In genomic region chr20:1184638-1185315, GRCh38 we compare ENCODE assay signal across 1 cellular context.
TF ChIP-seq lines count a peak whose summit lies in the region.

Gene TMEM74B (minus strand): TSS chr20:1184981. CDS start chr20:1183801, 1,180 bp downstream.

TF ChIP-seq in HepG2, 621 proteins besides CTCF, POLR2A, EP300 and RAD21 (continued from another document and continues in another):
- no peak for TF ChIP-seq ARID3A (IDR thresholded peaks at IDR 0.05; ENCODE audit: low read depth, low read length)
- TF ChIP-seq, protein P1, sequence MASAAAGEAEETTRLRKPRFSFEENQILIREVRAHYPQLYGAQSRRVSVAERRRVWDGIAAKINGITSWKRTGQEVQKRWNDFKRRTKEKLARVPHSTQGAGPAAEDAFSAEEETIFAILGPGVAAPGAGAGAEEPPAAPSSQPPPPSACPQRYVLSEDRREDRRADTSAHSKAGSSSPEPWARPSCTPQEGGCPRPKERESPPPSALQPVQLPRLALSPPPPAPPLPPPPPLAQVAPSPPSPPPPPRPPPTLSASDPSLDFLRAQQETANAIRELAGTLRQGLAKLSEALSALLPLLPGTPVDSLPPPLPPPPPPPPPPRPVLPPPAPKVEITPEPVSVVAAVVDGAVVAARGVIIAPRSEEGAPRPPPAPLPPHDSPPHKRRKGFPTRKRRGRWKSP (CRISPR knock-in tag; IDR thresholded peaks at IDR 0.05): peak; percentile 45; the same call in 1 of the 2 replicates
- TF ChIP-seq SATB2 (CRISPR knock-in tag; IDR thresholded peaks at IDR 0.05): no peak
- no peak for TF ChIP-seq IKZF4 (CRISPR knock-in tag; IDR thresholded peaks at IDR 0.05; ENCODE audit: borderline replicate concordance, low read depth, not compliant biosample characterization)
- 0 out of 2 replicates have a peak, but pooled peaks have one; percentile 45 for TF ChIP-seq CCDC6 (CRISPR knock-in tag; IDR thresholded peaks at IDR 0.05)
- TF ChIP-seq ISX (CRISPR knock-in tag; conservative IDR thresholded peaks at IDR 0.05): 0 out of 2 replicates have a peak, but pooled peaks have one; percentile 11
- TF ChIP-seq HNF4G (IDR thresholded peaks at IDR 0.05; ENCODE audit: borderline replicate concordance, low read depth, low read length): 0 out of 2 replicates have a peak, but pooled peaks have one; percentile 22
- 0 out of 2 replicates have a peak, but pooled peaks have one; percentile 34 for TF ChIP-seq HNF4G (CRISPR knock-in tag; IDR thresholded peaks at IDR 0.05; ENCODE audit: borderline replicate concordance, low read depth)
- no peak for TF ChIP-seq RFXANK (CRISPR knock-in tag; IDR thresholded peaks at IDR 0.05)
- TF ChIP-seq, protein P2, sequence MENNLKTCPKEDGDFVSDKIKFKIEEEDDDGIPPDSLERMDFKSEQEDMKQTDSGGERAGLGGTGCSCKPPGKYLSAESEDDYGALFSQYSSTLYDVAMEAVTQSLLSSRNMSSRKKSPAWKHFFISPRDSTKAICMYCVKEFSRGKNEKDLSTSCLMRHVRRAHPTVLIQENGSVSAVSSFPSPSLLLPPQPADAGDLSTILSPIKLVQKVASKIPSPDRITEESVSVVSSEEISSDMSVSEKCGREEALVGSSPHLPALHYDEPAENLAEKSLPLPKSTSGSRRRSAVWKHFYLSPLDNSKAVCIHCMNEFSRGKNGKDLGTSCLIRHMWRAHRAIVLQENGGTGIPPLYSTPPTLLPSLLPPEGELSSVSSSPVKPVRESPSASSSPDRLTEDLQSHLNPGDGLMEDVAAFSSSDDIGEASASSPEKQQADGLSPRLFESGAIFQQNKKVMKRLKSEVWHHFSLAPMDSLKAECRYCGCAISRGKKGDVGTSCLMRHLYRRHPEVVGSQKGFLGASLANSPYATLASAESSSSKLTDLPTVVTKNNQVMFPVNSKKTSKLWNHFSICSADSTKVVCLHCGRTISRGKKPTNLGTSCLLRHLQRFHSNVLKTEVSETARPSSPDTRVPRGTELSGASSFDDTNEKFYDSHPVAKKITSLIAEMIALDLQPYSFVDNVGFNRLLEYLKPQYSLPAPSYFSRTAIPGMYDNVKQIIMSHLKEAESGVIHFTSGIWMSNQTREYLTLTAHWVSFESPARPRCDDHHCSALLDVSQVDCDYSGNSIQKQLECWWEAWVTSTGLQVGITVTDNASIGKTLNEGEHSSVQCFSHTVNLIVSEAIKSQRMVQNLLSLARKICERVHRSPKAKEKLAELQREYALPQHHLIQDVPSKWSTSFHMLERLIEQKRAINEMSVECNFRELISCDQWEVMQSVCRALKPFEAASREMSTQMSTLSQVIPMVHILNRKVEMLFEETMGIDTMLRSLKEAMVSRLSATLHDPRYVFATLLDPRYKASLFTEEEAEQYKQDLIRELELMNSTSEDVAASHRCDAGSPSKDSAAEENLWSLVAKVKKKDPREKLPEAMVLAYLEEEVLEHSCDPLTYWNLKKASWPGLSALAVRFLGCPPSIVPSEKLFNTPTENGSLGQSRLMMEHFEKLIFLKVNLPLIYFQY (CRISPR knock-in tag; IDR thresholded peaks at IDR 0.05; ENCODE audit: borderline replicate concordance): peak; percentile 90; the same call in 1 of the 2 replicates
- TF ChIP-seq SKI (IDR thresholded peaks at IDR 0.05; ENCODE audit: partially characterized antibody): no peak
- peak; percentile 82; the same call in 1 of the 2 replicates for TF ChIP-seq FOXC1 (CRISPR knock-in tag; IDR thresholded peaks at IDR 0.05; ENCODE audit: borderline replicate concordance)
- no peak for TF ChIP-seq FOXJ3 (CRISPR knock-in tag; IDR thresholded peaks at IDR 0.05; ENCODE audit: borderline replicate concordance)
- TF ChIP-seq, protein P3, sequence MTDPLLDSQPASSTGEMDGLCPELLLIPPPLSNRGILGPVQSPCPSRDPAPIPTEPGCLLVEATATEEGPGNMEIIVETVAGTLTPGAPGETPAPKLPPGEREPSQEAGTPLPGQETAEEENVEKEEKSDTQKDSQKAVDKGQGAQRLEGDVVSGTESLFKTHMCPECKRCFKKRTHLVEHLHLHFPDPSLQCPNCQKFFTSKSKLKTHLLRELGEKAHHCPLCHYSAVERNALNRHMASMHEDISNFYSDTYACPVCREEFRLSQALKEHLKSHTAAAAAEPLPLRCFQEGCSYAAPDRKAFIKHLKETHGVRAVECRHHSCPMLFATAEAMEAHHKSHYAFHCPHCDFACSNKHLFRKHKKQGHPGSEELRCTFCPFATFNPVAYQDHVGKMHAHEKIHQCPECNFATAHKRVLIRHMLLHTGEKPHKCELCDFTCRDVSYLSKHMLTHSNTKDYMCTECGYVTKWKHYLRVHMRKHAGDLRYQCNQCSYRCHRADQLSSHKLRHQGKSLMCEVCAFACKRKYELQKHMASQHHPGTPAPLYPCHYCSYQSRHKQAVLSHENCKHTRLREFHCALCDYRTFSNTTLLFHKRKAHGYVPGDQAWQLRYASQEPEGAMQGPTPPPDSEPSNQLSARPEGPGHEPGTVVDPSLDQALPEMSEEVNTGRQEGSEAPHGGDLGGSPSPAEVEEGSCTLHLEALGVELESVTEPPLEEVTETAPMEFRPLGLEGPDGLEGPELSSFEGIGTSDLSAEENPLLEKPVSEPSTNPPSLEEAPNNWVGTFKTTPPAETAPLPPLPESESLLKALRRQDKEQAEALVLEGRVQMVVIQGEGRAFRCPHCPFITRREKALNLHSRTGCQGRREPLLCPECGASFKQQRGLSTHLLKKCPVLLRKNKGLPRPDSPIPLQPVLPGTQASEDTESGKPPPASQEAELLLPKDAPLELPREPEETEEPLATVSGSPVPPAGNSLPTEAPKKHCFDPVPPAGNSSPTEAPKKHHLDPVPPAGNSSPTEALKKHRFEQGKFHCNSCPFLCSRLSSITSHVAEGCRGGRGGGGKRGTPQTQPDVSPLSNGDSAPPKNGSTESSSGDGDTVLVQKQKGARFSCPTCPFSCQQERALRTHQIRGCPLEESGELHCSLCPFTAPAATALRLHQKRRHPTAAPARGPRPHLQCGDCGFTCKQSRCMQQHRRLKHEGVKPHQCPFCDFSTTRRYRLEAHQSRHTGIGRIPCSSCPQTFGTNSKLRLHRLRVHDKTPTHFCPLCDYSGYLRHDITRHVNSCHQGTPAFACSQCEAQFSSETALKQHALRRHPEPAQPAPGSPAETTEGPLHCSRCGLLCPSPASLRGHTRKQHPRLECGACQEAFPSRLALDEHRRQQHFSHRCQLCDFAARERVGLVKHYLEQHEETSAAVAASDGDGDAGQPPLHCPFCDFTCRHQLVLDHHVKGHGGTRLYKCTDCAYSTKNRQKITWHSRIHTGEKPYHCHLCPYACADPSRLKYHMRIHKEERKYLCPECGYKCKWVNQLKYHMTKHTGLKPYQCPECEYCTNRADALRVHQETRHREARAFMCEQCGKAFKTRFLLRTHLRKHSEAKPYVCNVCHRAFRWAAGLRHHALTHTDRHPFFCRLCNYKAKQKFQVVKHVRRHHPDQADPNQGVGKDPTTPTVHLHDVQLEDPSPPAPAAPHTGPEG (CRISPR knock-in tag; IDR thresholded peaks at IDR 0.05): peak; percentile 57; the same call in 1 of the 2 replicates
- no peak for TF ChIP-seq GATAD2A (CRISPR knock-in tag; IDR thresholded peaks at IDR 0.05)
- TF ChIP-seq, protein P4, sequence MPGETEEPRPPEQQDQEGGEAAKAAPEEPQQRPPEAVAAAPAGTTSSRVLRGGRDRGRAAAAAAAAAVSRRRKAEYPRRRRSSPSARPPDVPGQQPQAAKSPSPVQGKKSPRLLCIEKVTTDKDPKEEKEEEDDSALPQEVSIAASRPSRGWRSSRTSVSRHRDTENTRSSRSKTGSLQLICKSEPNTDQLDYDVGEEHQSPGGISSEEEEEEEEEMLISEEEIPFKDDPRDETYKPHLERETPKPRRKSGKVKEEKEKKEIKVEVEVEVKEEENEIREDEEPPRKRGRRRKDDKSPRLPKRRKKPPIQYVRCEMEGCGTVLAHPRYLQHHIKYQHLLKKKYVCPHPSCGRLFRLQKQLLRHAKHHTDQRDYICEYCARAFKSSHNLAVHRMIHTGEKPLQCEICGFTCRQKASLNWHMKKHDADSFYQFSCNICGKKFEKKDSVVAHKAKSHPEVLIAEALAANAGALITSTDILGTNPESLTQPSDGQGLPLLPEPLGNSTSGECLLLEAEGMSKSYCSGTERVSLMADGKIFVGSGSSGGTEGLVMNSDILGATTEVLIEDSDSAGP (CRISPR knock-in tag; IDR thresholded peaks at IDR 0.05; ENCODE audit: borderline replicate concordance): no peak; the same call in 1 of the 2 replicates
- no peak for TF ChIP-seq ZNF382 (CRISPR knock-in tag; IDR thresholded peaks at IDR 0.05; ENCODE audit: borderline replicate concordance)
- peak; percentile 47; the same call in 1 of the 2 replicates for TF ChIP-seq RXRA (CRISPR knock-in tag; IDR thresholded peaks at IDR 0.05)
- TF ChIP-seq ZC3H4 (CRISPR knock-in tag; IDR thresholded peaks at IDR 0.05; ENCODE audit: borderline replicate concordance): no peak
- TF ChIP-seq ZNF629 (CRISPR knock-in tag; conservative IDR thresholded peaks at IDR 0.05): 0 out of 2 replicates have a peak, but pooled peaks have one; percentile 22
- peak; percentile 49; the same call in 1 of the 2 replicates for TF ChIP-seq NFE2L1 (CRISPR knock-in tag; IDR thresholded peaks at IDR 0.05; ENCODE audit: borderline replicate concordance)
- no peak; the same call in 1 of the 2 replicates for TF ChIP-seq ELF3 (CRISPR knock-in tag; IDR thresholded peaks at IDR 0.05)
- TF ChIP-seq BORCS8-MEF2B (CRISPR knock-in tag; IDR thresholded peaks at IDR 0.05): 0 out of 2 replicates have a peak, but pooled peaks have one; percentile 17
- no peak for TF ChIP-seq SP5 (CRISPR knock-in tag; IDR thresholded peaks at IDR 0.05; ENCODE audit: borderline replicate concordance, low read depth)
- TF ChIP-seq TBP (CRISPR knock-in tag; IDR thresholded peaks at IDR 0.05): no peak
- TF ChIP-seq ZNF670 (CRISPR knock-in tag; IDR thresholded peaks at IDR 0.05; ENCODE audit: borderline replicate concordance): no peak
- TF ChIP-seq MAZ (IDR thresholded peaks at IDR 0.05; ENCODE audit: borderline replicate concordance, low read depth, low read length): no peak
- peak; percentile 88 for TF ChIP-seq MAZ (CRISPR knock-in tag; IDR thresholded peaks at IDR 0.05; ENCODE audit: low read depth)
- TF ChIP-seq, protein P5, sequence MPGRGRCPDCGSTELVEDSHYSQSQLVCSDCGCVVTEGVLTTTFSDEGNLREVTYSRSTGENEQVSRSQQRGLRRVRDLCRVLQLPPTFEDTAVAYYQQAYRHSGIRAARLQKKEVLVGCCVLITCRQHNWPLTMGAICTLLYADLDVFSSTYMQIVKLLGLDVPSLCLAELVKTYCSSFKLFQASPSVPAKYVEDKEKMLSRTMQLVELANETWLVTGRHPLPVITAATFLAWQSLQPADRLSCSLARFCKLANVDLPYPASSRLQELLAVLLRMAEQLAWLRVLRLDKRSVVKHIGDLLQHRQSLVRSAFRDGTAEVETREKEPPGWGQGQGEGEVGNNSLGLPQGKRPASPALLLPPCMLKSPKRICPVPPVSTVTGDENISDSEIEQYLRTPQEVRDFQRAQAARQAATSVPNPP (CRISPR knock-in tag; IDR thresholded peaks at IDR 0.05): no peak
- TF ChIP-seq RFX1 (IDR thresholded peaks at IDR 0.05): no peak
- TF ChIP-seq, protein P6, sequence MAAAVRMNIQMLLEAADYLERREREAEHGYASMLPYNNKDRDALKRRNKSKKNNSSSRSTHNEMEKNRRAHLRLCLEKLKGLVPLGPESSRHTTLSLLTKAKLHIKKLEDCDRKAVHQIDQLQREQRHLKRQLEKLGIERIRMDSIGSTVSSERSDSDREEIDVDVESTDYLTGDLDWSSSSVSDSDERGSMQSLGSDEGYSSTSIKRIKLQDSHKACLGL (CRISPR knock-in tag; IDR thresholded peaks at IDR 0.05): peak; percentile 41
- TF ChIP-seq IRX3 (CRISPR knock-in tag; IDR thresholded peaks at IDR 0.05; ENCODE audit: borderline replicate concordance, low read depth): 0 out of 2 replicates have a peak, but pooled peaks have one; percentile 66
- TF ChIP-seq RARA (CRISPR knock-in tag; IDR thresholded peaks at IDR 0.05): peak; percentile 11; the same call in 1 of the 2 replicates
- TF ChIP-seq, protein P7, sequence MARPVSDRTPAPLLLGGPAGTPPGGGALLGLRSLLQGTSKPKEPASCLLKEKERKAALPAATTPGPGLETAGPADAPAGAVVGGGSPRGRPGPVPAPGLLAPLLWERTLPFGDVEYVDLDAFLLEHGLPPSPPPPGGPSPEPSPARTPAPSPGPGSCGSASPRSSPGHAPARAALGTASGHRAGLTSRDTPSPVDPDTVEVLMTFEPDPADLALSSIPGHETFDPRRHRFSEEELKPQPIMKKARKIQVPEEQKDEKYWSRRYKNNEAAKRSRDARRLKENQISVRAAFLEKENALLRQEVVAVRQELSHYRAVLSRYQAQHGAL (CRISPR knock-in tag; IDR thresholded peaks at IDR 0.05; ENCODE audit: not compliant biosample characterization): peak; percentile 36
- no peak for TF ChIP-seq RNF219 (CRISPR knock-in tag; IDR thresholded peaks at IDR 0.05)
- no peak for TF ChIP-seq IRF9 (CRISPR knock-in tag; IDR thresholded peaks at IDR 0.05; ENCODE audit: borderline replicate concordance)
- no peak for TF ChIP-seq RXRB (CRISPR knock-in tag; IDR thresholded peaks at IDR 0.05; ENCODE audit: borderline replicate concordance)
- TF ChIP-seq ZNF30 (CRISPR knock-in tag; IDR thresholded peaks at IDR 0.05): 0 out of 2 replicates have a peak, but pooled peaks have one; percentile 69
- TF ChIP-seq NFYB (CRISPR knock-in tag; IDR thresholded peaks at IDR 0.05): no peak
- TF ChIP-seq ZNF20 (CRISPR knock-in tag; IDR thresholded peaks at IDR 0.05): no peak
